Comparison of ENCODE assay signal across 8 cellular contexts in genomic region chr13:108961542-108962125, GRCh38.
DNase-seq lines count a peak whose midpoint lies in the region; ATAC-seq and TF ChIP-seq lines count a peak whose summit lies in the region.

No MANE protein-coding gene starts in this region.

- DNase-seq in stimulated activated CD4-positive, alpha-beta T cell treated with anti-CD3 and anti-CD28 coated beads, Interleukin-4, amount 100 ng/mL, for 24 hours, result peak; percentile 7
- DNase-seq in stimulated activated CD4-positive, alpha-beta T cell treated with anti-CD3 and anti-CD28 coated beads, Interleukin-4, amount 100 ng/mL, for 1 hour, result no peak
- DNase-seq in OCI-M2 (lab: John Stamatoyannopoulos, UW; ENCODE audit: unreplicated experiment) (peak; percentile 66), dermis blood vessel endothelial cell (peak; percentile 70), lung (ENCODE audit: low spot score) (no peak), mucosa of gallbladder (ENCODE audit: low spot score) (no peak)

- H3K27me3 ChIP-seq in lung (ENCODE audit: control insufficient read depth, insufficient read depth), result no peaks in the 10 kb centered on the region

- no peak for TF ChIP-seq EP300 in Ishikawa (IDR thresholded peaks at IDR 0.05; ENCODE audit: borderline replicate concordance)

- peak; percentile 78 for TF ChIP-seq CTCF in lung (IDR thresholded peaks at IDR 0.05; ENCODE audit: control extremely low read depth, extremely low read depth)

- WGBS in lung, 2 donors, result 11 to 14% methylated on average over 7 of the region's 7 CpGs

- no peak overlapping the region for H3K4me3 ChIP-seq in lung

- no peak overlapping the region for H3K27ac ChIP-seq in lung (ENCODE audit: low read depth in 1 of 2, low read length in 1 of 2)

- peak; percentile 93 for ATAC-seq in GM21786 (IDR thresholded peaks at IDR 0.05; ENCODE audit: unreplicated experiment)
- ATAC-seq in lung (ENCODE audit: insufficient read depth, low FRiP score), result peak; percentile 70

- peak; percentile 92 for TF ChIP-seq RAD21 in Ishikawa (IDR thresholded peaks at IDR 0.05; ENCODE audit: low read depth)

- no peaks in the 10 kb centered on the region for H3K36me3 ChIP-seq in lung (ENCODE audit: control insufficient read depth in 2 of 2, insufficient read depth in 2 of 2, low read length in 2 of 2)

- H3K4me1 ChIP-seq in lung (ENCODE audit: control insufficient read depth in 2 of 2, insufficient read depth in 2 of 2, low read length in 2 of 2), result no peaks in the 10 kb centered on the region

- H3K9me3 ChIP-seq in lung (ENCODE audit: control insufficient read depth in 2 of 2, insufficient read depth in 1 of 2, low read length in 1 of 2), result no peaks in the 10 kb centered on the region

TF ChIP-seq in Ishikawa, 13 proteins besides CTCF, POLR2A, EP300 and RAD21:
- no peak for TF ChIP-seq EGR1 (IDR thresholded peaks at IDR 0.05)
- no peak for TF ChIP-seq REST (IDR thresholded peaks at IDR 0.05; ENCODE audit: low read depth)
- TF ChIP-seq, protein P1, sequence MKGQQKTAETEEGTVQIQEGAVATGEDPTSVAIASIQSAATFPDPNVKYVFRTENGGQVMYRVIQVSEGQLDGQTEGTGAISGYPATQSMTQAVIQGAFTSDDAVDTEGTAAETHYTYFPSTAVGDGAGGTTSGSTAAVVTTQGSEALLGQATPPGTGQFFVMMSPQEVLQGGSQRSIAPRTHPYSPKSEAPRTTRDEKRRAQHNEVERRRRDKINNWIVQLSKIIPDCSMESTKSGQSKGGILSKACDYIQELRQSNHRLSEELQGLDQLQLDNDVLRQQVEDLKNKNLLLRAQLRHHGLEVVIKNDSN (IDR thresholded peaks at IDR 0.05), result no peak
- no peak for TF ChIP-seq TCF12 (IDR thresholded peaks at IDR 0.05; ENCODE audit: low read depth)
- no peak for TF ChIP-seq MAX (IDR thresholded peaks at IDR 0.05)
- no peak for TF ChIP-seq FOXM1 (IDR thresholded peaks at IDR 0.05; ENCODE audit: borderline replicate concordance, low read depth)
- no peak for TF ChIP-seq CREB1 (IDR thresholded peaks at IDR 0.05; ENCODE audit: low read depth)
TF ChIP-seq in Ishikawa: peak in this region for 0.

Comparison
In these comparisons a context has a peak if more than half of its experiments do, and no peak if none do; other contexts are left out.
1. DNase-seq: peak in stimulated activated CD4-positive, alpha-beta T cell treated with anti-CD3 and anti-CD28 coated beads, Interleukin-4, amount 100 ng/mL, for 24 hours (single experiment), OCI-M2 (single experiment) and dermis blood vessel endothelial cell (single experiment); none in stimulated activated CD4-positive, alpha-beta T cell treated with anti-CD3 and anti-CD28 coated beads, Interleukin-4, amount 100 ng/mL, for 1 hour (single experiment), lung (single experiment) and mucosa of gallbladder (single experiment).